In genomic region chr4:123449780-123450179, GRCh38 we compare ENCODE assay signal across 9 cellular contexts. TPM values are rescaled to one million over a fixed set of nuclear protein-coding genes. Genes with fewer than 3 reads are reported as not detected.
DNase-seq lines count a peak whose midpoint lies in the region; ATAC-seq, FAIRE-seq and TF ChIP-seq lines count a peak whose summit lies in the region.
"Had no signal": no experiment of that assay in that cellular context is flagged by ENCODE, and none has a peak within 500 bp of the region (broad histone marks: within the 10 kb centered on the region; RNA-seq: fewer than 3 reads in every experiment).

No MANE protein-coding gene starts in this region.

- POLR2A ChIA-PET in CD4-positive, alpha-beta memory T cell (lab: Charles Lee; ENCODE audit: partially characterized antibody), result no interaction called here

- intact Hi-C loops in CD14-positive monocyte (cut with micrococcal nuclease), result loop anchor here (5.0 to 10.0 kb wide), 4 partner anchors 37 to 55 kb away; partner anchors contain the start of gene SPRY1 (in 2 of the 2)
- intact Hi-C loops in kidney (cut with DNase I), result no loop called here
- intact Hi-C loops in CD4-positive, alpha-beta memory T cell (cut with micrococcal nuclease), result no loop called here

- H3K9ac ChIP-seq in kidney (ENCODE audit: low read length in 2 of 2), result no peak overlapping the region

- CTCF ChIA-PET in CD4-positive, alpha-beta memory T cell (lab: Charles Lee; ENCODE audit: partially characterized antibody), result no interaction called here

- peaks cover 7 to 27% (median 12%) of the 10 kb centered on the region in 3 donors for H3K27me3 Mint-ChIP-seq in CD14-positive monocyte (ENCODE audit: low read depth in 3 of 3)
- peaks cover 2 to 5% of the 10 kb centered on the region in 2 donors for H3K27me3 Mint-ChIP-seq in CD4-positive, alpha-beta memory T cell

- peaks cover 29% of the 10 kb centered on the region for H3K4me1 Mint-ChIP-seq in CD14-positive monocyte
- H3K4me1 Mint-ChIP-seq in CD4-positive, alpha-beta memory T cell, result peaks cover 0 to 7% (median 5%) of the 10 kb centered on the region in 4 donors

- ATAC-seq in GM21515 (IDR thresholded peaks at IDR 0.05; ENCODE audit: unreplicated experiment) (peak; percentile 93), HG03575 (IDR thresholded peaks at IDR 0.05; ENCODE audit: extremely low read depth, insufficient number of reproducible peaks, low FRiP score, unreplicated experiment) (peak; percentile 89)

- peaks cover 0 to 3% (median 0%) of the 10 kb centered on the region in 7 donors for H3K9me3 Mint-ChIP-seq in CD14-positive monocyte
- H3K9me3 Mint-ChIP-seq in CD4-positive, alpha-beta memory T cell, result peaks cover 0 to 2% (median 0%) of the 10 kb centered on the region in 8 donors

- no peak for TF ChIP-seq CTCF in CD14-positive monocyte (IDR thresholded peaks at IDR 0.05)
- TF ChIP-seq CTCF in cardiac fibroblast (IDR thresholded peaks at IDR 0.05; ENCODE audit: low read depth, low read length), result no peak
- TF ChIP-seq CTCF in kidney (IDR thresholded peaks at IDR 0.05; ENCODE audit: borderline replicate concordance, extremely low read depth, insufficient read depth), result no peak

- FAIRE-seq in kidney (lab: Jason Lieb, UNC), result no peak

- no peaks in the 10 kb centered on the region for H3K4me1 ChIP-seq in kidney (ENCODE audit: control insufficient read depth in 1 of 2, insufficient read depth in 1 of 2, low read depth in 1 of 2, low read length in 2 of 2)
- H3K4me1 ChIP-seq in CD4-positive, alpha-beta memory T cell (ENCODE audit: insufficient read depth, low read length), result no peaks in the 10 kb centered on the region

- H3K27ac Mint-ChIP-seq in CD14-positive monocyte, result peak overlapping the region in 6 of 7 donors; percentile 43 to 87 (median 68)
- H3K27ac Mint-ChIP-seq in CD4-positive, alpha-beta memory T cell, result no peak overlapping the region

- H3K36me3 Mint-ChIP-seq in CD14-positive monocyte, result no peaks in the 10 kb centered on the region
- H3K36me3 Mint-ChIP-seq in CD4-positive, alpha-beta memory T cell, result no peaks in the 10 kb centered on the region

- no peak overlapping the region for H3K4me3 ChIP-seq in cardiac fibroblast (replicated peaks in 1 of 2; ENCODE audit: low read depth in 2 of 2, low read length in 2 of 2)
- no peak overlapping the region for H3K4me3 ChIP-seq in kidney (ENCODE audit: low read length in 2 of 2)
- H3K4me3 ChIP-seq in CD4-positive, alpha-beta memory T cell (ENCODE audit: low read length in 2 of 2), result no peak overlapping the region
- H3K4me3 ChIP-seq: cardiac muscle cell had no signal

- H3K4me3 Mint-ChIP-seq in CD14-positive monocyte, result peak overlapping the region in 1 of 2 donors; percentile 60
- H3K4me3 Mint-ChIP-seq in CD4-positive, alpha-beta memory T cell, result no peak overlapping the region

- H3K9me3 ChIP-seq in kidney (ENCODE audit: control insufficient read depth in 1 of 2, low read length in 2 of 2), result no peaks in the 10 kb centered on the region
- no peaks in the 10 kb centered on the region for H3K9me3 ChIP-seq in CD4-positive, alpha-beta memory T cell (ENCODE audit: control insufficient read depth in 1 of 2, low read length in 2 of 2)

- DNase-seq in CD14-positive monocyte (ENCODE audit: low spot score) (no peak), cardiac fibroblast (ENCODE audit: low read depth in 2 of 2) (peak; percentile 39 to 56), HUDEP-2 (lab: John Stamatoyannopoulos, UW; ENCODE audit: unreplicated experiment in 76 of 76) (no peak), C1 segment of cervical spinal cord (lab: John Stamatoyannopoulos, UW) (no peak), kidney (no peak)
- no peak for DNase-seq in CD4-positive, alpha-beta memory T cell

- H3K27ac ChIP-seq in kidney (ENCODE audit: low read depth in 2 of 2, low read length in 2 of 2), result no peak overlapping the region
- no peak overlapping the region for H3K27ac ChIP-seq in CD4-positive, alpha-beta memory T cell (ENCODE audit: low read depth, low read length)
- H3K27ac ChIP-seq: cardiac muscle cell had no signal

- no peaks in the 10 kb centered on the region for H3K36me3 ChIP-seq in kidney (ENCODE audit: control insufficient read depth in 1 of 2, insufficient read depth in 2 of 2, low read length in 2 of 2)
- H3K36me3 ChIP-seq in CD4-positive, alpha-beta memory T cell (ENCODE audit: insufficient read depth, low read length), result no peaks in the 10 kb centered on the region
- H3K36me3 ChIP-seq: cardiac muscle cell had no signal

- no peaks in the 10 kb centered on the region for H3K27me3 ChIP-seq in CD4-positive, alpha-beta memory T cell (ENCODE audit: insufficient read depth, low read length)
- H3K27me3 ChIP-seq: cardiac muscle cell had no signal

RNA-seq across cellular contexts. Expression of gene SPRY1, which starts 53.2 kb away (rescaled TPM):
- polyA plus RNA-seq in CD14-positive monocyte, result 1 to 10 TPM; 2.0 to 3.7 TPM
- total RNA-seq in kidney, result 134 TPM
- polyA plus RNA-seq in kidney (ENCODE audit: insufficient read depth, low read depth, low replicate concordance), result 18.3 TPM
- 1 to 10 TPM; 4.4 to 4.6 TPM for total RNA-seq in CD4-positive, alpha-beta memory T cell
- polyA plus RNA-seq in CD4-positive, alpha-beta memory T cell, result 1 to 10 TPM; 7.5 to 8.2 TPM

Comparison
In these comparisons a context has a peak if more than half of its experiments do, and no peak if none do; other contexts are left out.
1. DNase-seq: peak in cardiac fibroblast (2 of 2); none in CD14-positive monocyte (single experiment), HUDEP-2 (0 of 76), C1 segment of cervical spinal cord (0 of 14), kidney (single experiment) and CD4-positive, alpha-beta memory T cell (0 of 5).
2. H3K27ac Mint-ChIP-seq: peak in CD14-positive monocyte (6 of 7); none in CD4-positive, alpha-beta memory T cell (0 of 7).
3. intact Hi-C loops: an anchor here in CD14-positive monocyte (5.0 to 10.0 kb wide); none called in kidney and CD4-positive, alpha-beta memory T cell.